In genomic region chrX:100872161-100872560, GRCh38 we compare ENCODE assay signal across 23 cellular contexts. TPM values are rescaled to one million over a fixed set of nuclear protein-coding genes. Genes with fewer than 3 reads are reported as not detected.
"Had no signal": no experiment of that assay in that cellular context is flagged by ENCODE, and none has a peak within 500 bp of the region (broad histone marks: within the 10 kb centered on the region; RNA-seq: fewer than 3 reads in every experiment).

No MANE protein-coding gene starts in this region.

- H3K4me1 Mint-ChIP-seq: activated naive CD4-positive, alpha-beta T cell treated with anti-CD3 and anti-CD28 coated beads, Interleukin-2, amount 50 U/mL, for 24 hours had no signal

- H3K27ac Mint-ChIP-seq: activated naive CD4-positive, alpha-beta T cell treated with anti-CD3 and anti-CD28 coated beads, Interleukin-2, amount 50 U/mL, for 24 hours; activated T-cell treated with anti-CD3 and anti-CD28 coated beads, Interleukin-2, amount 50 U/mL, for 72 hours; natural killer cell treated with Interleukin-12 subunit alpha and Interleukin-12 subunit beta and Interleukin-15 and Interleukin-18, amount 100 ng/mL, for 72 hours; stimulated activated naive B cell treated with anti-CD40 and anti-IgM and Interleukin-4, amounts not matched to agents 10 μg/mL and 1 μg/mL and 100 μg/mL, for 72 hours had no signal

- H3K9me3 Mint-ChIP-seq: activated naive CD4-positive, alpha-beta T cell treated with anti-CD3 and anti-CD28 coated beads, Interleukin-2, amount 50 U/mL, for 24 hours; activated T-cell treated with anti-CD3 and anti-CD28 coated beads, Interleukin-2, amount 50 U/mL, for 72 hours; natural killer cell treated with Interleukin-12 subunit alpha and Interleukin-12 subunit beta and Interleukin-15 and Interleukin-18, amount 100 ng/mL, for 72 hours; stimulated activated naive B cell treated with anti-CD40 and anti-IgM and Interleukin-4, amounts not matched to agents 10 μg/mL and 1 μg/mL and 100 μg/mL, for 72 hours had no signal

- H3K27me3 Mint-ChIP-seq: activated naive CD4-positive, alpha-beta T cell treated with anti-CD3 and anti-CD28 coated beads, Interleukin-2, amount 50 U/mL, for 24 hours had no signal

- H3K4me1 ChIP-seq: foreskin keratinocyte, lower lobe of right lung, pancreas, upper lobe of right lung had no signal

- H3K27me3 ChIP-seq: foreskin keratinocyte, neutrophil, upper lobe of right lung had no signal

- H3K4me3 Mint-ChIP-seq: activated naive CD4-positive, alpha-beta T cell treated with anti-CD3 and anti-CD28 coated beads, Interleukin-2, amount 50 U/mL, for 24 hours; activated T-cell treated with anti-CD3 and anti-CD28 coated beads, Interleukin-2, amount 50 U/mL, for 72 hours; natural killer cell treated with Interleukin-12 subunit alpha and Interleukin-12 subunit beta and Interleukin-15 and Interleukin-18, amount 100 ng/mL, for 72 hours; stimulated activated naive B cell treated with anti-CD40 and anti-IgM and Interleukin-4, amounts not matched to agents 10 μg/mL and 1 μg/mL and 100 μg/mL, for 72 hours had no signal

- H3K27ac ChIP-seq: coronary artery, foreskin keratinocyte, lower lobe of right lung, neutrophil, pancreas, thoracic aorta, upper lobe of right lung, WERI-Rb-1 had no signal

- DNase-seq: activated CD4-positive, alpha-beta T cell treated with anti-CD3 and anti-CD28 coated beads for 1 hour; activated CD8-positive, alpha-beta memory T cell treated with anti-CD3 and anti-CD28 coated beads for 24 hours; activated CD8-positive, alpha-beta memory T cell treated with anti-CD3 and anti-CD28 coated beads, Interleukin-2, amount 50 U/mL, for 48 hours; activated gamma-delta T cell; activated T-cell treated with anti-CD3 and anti-CD28 coated beads, Interleukin-2, amount 50 U/mL, for 72 hours; foreskin keratinocyte; hippocampal formation; islet precursor cell; left colon; lower lobe of right lung; pancreas; stimulated activated naive B cell treated with anti-CD40 and anti-IgM and Interleukin-4, amounts not matched to agents 10 μg/mL and 1 μg/mL and 100 μg/mL, for 72 hours; T1000; upper lobe of right lung; WERI-Rb-1 had no signal

- H3K9me3 ChIP-seq: lower lobe of right lung, neutrophil, pancreas, thoracic aorta, upper lobe of right lung had no signal

- FAIRE-seq: pancreas had no signal

- H3K36me3 Mint-ChIP-seq: activated naive CD4-positive, alpha-beta T cell treated with anti-CD3 and anti-CD28 coated beads, Interleukin-2, amount 50 U/mL, for 24 hours; natural killer cell treated with Interleukin-12 subunit alpha and Interleukin-12 subunit beta and Interleukin-15 and Interleukin-18, amount 100 ng/mL, for 72 hours; stimulated activated naive B cell treated with anti-CD40 and anti-IgM and Interleukin-4, amounts not matched to agents 10 μg/mL and 1 μg/mL and 100 μg/mL, for 72 hours had no signal

- ATAC-seq: activated T-cell treated with anti-CD3 and anti-CD28 coated beads, Interleukin-2, amount 50 U/mL, for 72 hours; esophagus mucosa; foreskin keratinocyte; lower lobe of right lung; natural killer cell treated with Interleukin-12 subunit alpha and Interleukin-12 subunit beta and Interleukin-15 and Interleukin-18, amount 100 ng/mL, for 72 hours; pancreas; stimulated activated naive B cell treated with anti-CD40 and anti-IgM and Interleukin-4, amounts not matched to agents 10 μg/mL and 1 μg/mL and 100 μg/mL, for 72 hours; upper lobe of right lung had no signal

- H3K36me3 ChIP-seq: lower lobe of right lung, neutrophil, pancreas, thoracic aorta, upper lobe of right lung, WERI-Rb-1 had no signal

- H3K4me3 ChIP-seq: coronary artery, lower lobe of right lung, pancreas, thoracic aorta, upper lobe of right lung had no signal

RNA-seq across cellular contexts. Expression of gene NOX1, which starts 2.0 kb away (rescaled TPM):
- total RNA-seq: activated T-cell treated with anti-CD3 and anti-CD28 coated beads, Interleukin-2, amount 50 U/mL, for 72 hours; foreskin keratinocyte; lower lobe of right lung; mesenteric fat pad; natural killer cell treated with Interleukin-12 subunit alpha and Interleukin-12 subunit beta and Interleukin-15 and Interleukin-18, amount 100 ng/mL, for 72 hours; T-helper 1 cell treated with Interleukin-12 subunit alpha and Interleukin-12 subunit beta and Interleukin-4 antibody, amounts not matched to agents 30 ng/mL and 1 ng/mL, for 36 hours; thoracic aorta; upper lobe of right lung had no signal

RNA-seq across cellular contexts. Expression of gene XKRX, which starts 56.6 kb away (rescaled TPM):
- total RNA-seq: mesenteric fat pad had no signal
